ENCODE assay signal across 8 cellular contexts in the genomic region with DNA sequence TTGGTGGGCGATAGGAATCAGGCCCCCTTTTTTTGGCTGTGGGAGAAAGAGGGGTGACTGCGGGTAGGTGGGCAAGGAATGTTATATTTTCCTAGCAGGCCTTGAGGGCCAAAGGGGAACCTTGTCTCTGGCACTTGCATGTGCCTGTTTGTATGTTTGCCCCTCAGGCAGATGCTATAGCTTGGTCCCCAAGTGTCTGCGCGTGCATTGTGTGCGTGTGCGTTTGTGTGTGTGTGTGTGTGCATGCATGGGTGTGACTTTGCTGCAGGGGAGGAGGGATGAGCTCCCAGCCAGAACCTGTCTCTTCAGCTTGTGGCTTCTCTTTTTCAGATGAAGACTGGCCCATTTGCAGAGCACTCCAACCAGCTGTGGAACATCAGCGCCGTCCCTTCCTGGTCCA. TPM values are rescaled to one million over a fixed set of nuclear protein-coding genes. Genes with fewer than 3 reads are reported as not detected.
A peak's percentile ranks its signal among the peaks of the same experiment; 100 is the strongest.
DNase-seq lines count a peak whose midpoint lies in the region; ATAC-seq and TF ChIP-seq lines count a peak whose summit lies in the region.

No MANE protein-coding gene starts in this region.

- no peak for DNase-seq in IMR-90
- no peak for DNase-seq in coronary artery (ENCODE audit: low spot score)
- DNase-seq in C1 segment of cervical spinal cord (lab: John Stamatoyannopoulos, UW), result no peak
- no peak for DNase-seq in foreskin keratinocyte
- DNase-seq in activated CD4-positive, alpha-beta T cell treated with anti-CD3 and anti-CD28 coated beads, Interleukin-2, amount 50 U/mL, for 48 hours, result no peak

- no peaks in the 10 kb centered on the region for H3K36me3 ChIP-seq in ACC112 (ENCODE audit: insufficient read depth, low read length)
- H3K36me3 ChIP-seq in IMR-90 (ENCODE audit: control insufficient read depth, insufficient read depth, low read length), result peaks cover 19% of the 10 kb centered on the region
- H3K36me3 ChIP-seq in neural cell (ENCODE audit: insufficient read depth, low read length), result no peaks in the 10 kb centered on the region

- H3K9ac ChIP-seq in IMR-90 (ENCODE audit: low read depth, low read length) (peak overlapping the region; percentile 69), neural cell (ENCODE audit: low read length) (peak overlapping the region; percentile 96)

- BruUV-seq in IMR-90 (replicated peaks; lab: Mats Ljungman, UMichigan), result no TSS peak

- dilution Hi-C loops in IMR-90 (cut with HindIII; ENCODE audit: low sequenced_read_pairs, unreplicated experiment), result no loop called here

- H2BK15ac ChIP-seq in IMR-90 (ENCODE audit: low read depth, low read length), result peak overlapping the region; percentile 93; the same call in 2 of the 3 replicates

- H3F3A ChIP-seq in neural cell (ENCODE audit: insufficient read depth, low read length, poor library complexity, severe bottlenecking), result no peaks in the 10 kb centered on the region

- H2BK5ac ChIP-seq in IMR-90 (ENCODE audit: low read depth, low read length, poor library complexity, severe bottlenecking), result peak overlapping the region; percentile 99

- H3K79me1 ChIP-seq in IMR-90 (ENCODE audit: low read depth in 1 of 2, low read length in 2 of 2), result peaks cover 5 to 56% of the 10 kb centered on the region in 2 experiments; a peak in 3 of 4 replicates

- H4K20me1 ChIP-seq in IMR-90 (ENCODE audit: insufficient read depth, low read length) (no peaks in the 10 kb centered on the region; the same call in 1 of the 2 replicates), neural cell (ENCODE audit: insufficient read depth) (no peaks in the 10 kb centered on the region)

- TF ChIP-seq POLR2A in IMR-90 (IDR thresholded peaks at IDR 0.05; ENCODE audit: low read depth, low read length), result no peak

- H4K5ac ChIP-seq in IMR-90 (ENCODE audit: low read depth, low read length), result peak overlapping the region; percentile 45

- H3K27me3 ChIP-seq in ACC112 (ENCODE audit: insufficient read depth, low read length) (no peaks in the 10 kb centered on the region), IMR-90 (ENCODE audit: control insufficient read depth, insufficient read depth, low read length) (no peaks in the 10 kb centered on the region), neural cell (ENCODE audit: insufficient read depth, low read depth, low read length) (no peaks in the 10 kb centered on the region), foreskin keratinocyte (no peaks in the 10 kb centered on the region)

- H3K4ac ChIP-seq in IMR-90 (ENCODE audit: low read depth, low read length), result peak overlapping the region; percentile 99

- H3K4me3 ChIP-seq in ACC112 (ENCODE audit: low read depth, low read length), result 0 out of 2 replicates have a peak overlapping the region, but pooled peaks have one; percentile 3
- H3K4me3 ChIP-seq in IMR-90 (ENCODE audit: insufficient read depth, low read depth, low read length), result no peak overlapping the region
- H3K4me3 ChIP-seq in coronary artery, result peak overlapping the region; percentile 61
- no peak overlapping the region for H3K4me3 ChIP-seq in neural cell (ENCODE audit: low read length)

- WGBS in IMR-90 (ENCODE audit: extremely low coverage in 2 of 2, insufficient read length in 1 of 2), 2 experiments, result no CpG with 5 or more reads among the region's 8 CpGs

- CTCF ChIA-PET in IMR-90 (lab: Yijun Ruan, JAX), result interaction anchor here (0.9 to 3.1 kb wide), 9 partner anchors 10 to 482 kb away, joined by 3 to 18 read pairs (median 5); no protein-coding TSS in a partner anchor

- peaks cover 13% of the 10 kb centered on the region for H3K9me1 ChIP-seq in IMR-90 (ENCODE audit: insufficient read depth, low read length)

- H4K8ac ChIP-seq in IMR-90 (ENCODE audit: low read depth in 2 of 2, low read length in 2 of 2), result peak overlapping the region; percentile 89 to 99; a peak in 3 of 4 replicates

- ATAC-seq in IMR-90 (ENCODE audit: low read depth), result no peak
- ATAC-seq in foreskin keratinocyte, result no peak
- no peak for ATAC-seq in HG03439 (IDR thresholded peaks at IDR 0.05; ENCODE audit: unreplicated experiment)

- peak overlapping the region; percentile 79 for H2AK9ac ChIP-seq in IMR-90 (replicated peaks; ENCODE audit: low read depth, low read length, poor library complexity)

- H3K18ac ChIP-seq in IMR-90 (ENCODE audit: low read depth, low read length), result peak overlapping the region; percentile 70

- H3K14ac ChIP-seq in IMR-90 (replicated peaks; ENCODE audit: low read depth, low read length), result peak overlapping the region; percentile 97

- no peak overlapping the region for H2AFZ ChIP-seq in ACC112 (ENCODE audit: low read length, unreplicated experiment)
- H2AFZ ChIP-seq in IMR-90 (replicated peaks; ENCODE audit: low read length, poor library complexity), result no peak overlapping the region
- no peak overlapping the region for H2AFZ ChIP-seq in neural cell (ENCODE audit: low read depth, low read length)

- H3K4me1 ChIP-seq in ACC112 (ENCODE audit: control insufficient read depth, insufficient read depth, low read length, unreplicated experiment) (peaks cover 82% of the 10 kb centered on the region), IMR-90 (ENCODE audit: control insufficient read depth, insufficient read depth, low read length) (peaks cover 68% of the 10 kb centered on the region), foreskin keratinocyte (peaks cover 27% of the 10 kb centered on the region)

- peak overlapping the region; percentile 100 for H4K91ac ChIP-seq in IMR-90 (ENCODE audit: insufficient read depth, low read depth, low read length)

- H3K27ac ChIP-seq in ACC112 (ENCODE audit: low read depth, low read length) (peak overlapping the region; percentile 100), IMR-90 (ENCODE audit: insufficient read depth, low read length) (peak overlapping the region; percentile 98), coronary artery (peak overlapping the region; percentile 91 to 99), neural cell (ENCODE audit: low read length) (peak overlapping the region; percentile 99), foreskin keratinocyte (no peak overlapping the region)

- intact Hi-C loops in IMR-90 (cut with micrococcal nuclease), result loop anchor here (2.0 kb wide), 1 partner anchor 25 kb away; no protein-coding TSS in a partner anchor

- peak overlapping the region; percentile 64 for H3K23ac ChIP-seq in IMR-90 (ENCODE audit: low read depth, low read length)

- H3K9me3 ChIP-seq in IMR-90 (ENCODE audit: control insufficient read depth, insufficient read depth, low read length) (no peaks in the 10 kb centered on the region), neural cell (ENCODE audit: low read length) (no peaks in the 10 kb centered on the region)

- POLR2A ChIA-PET in IMR-90 (lab: Charles Lee; ENCODE audit: unreplicated experiment), result interaction anchor here (1.1 to 1.8 kb wide), 2 partner anchors 32 to 467 kb away, joined by 3 to 12 read pairs; no protein-coding TSS in a partner anchor

- H2AK5ac ChIP-seq in IMR-90 (ENCODE audit: low read depth, low read length), result peak overlapping the region; percentile 91

- peak overlapping the region; percentile 89 for H2BK120ac ChIP-seq in IMR-90 (ENCODE audit: low read depth, low read length)

- H3K56ac ChIP-seq in IMR-90 (ENCODE audit: extremely low read depth, insufficient read depth, low read length), result peak overlapping the region; percentile 64

- TF ChIP-seq EP300 in neural cell (conservative IDR thresholded peaks at IDR 0.05; ENCODE audit: poor library complexity, severe bottlenecking), result no peak

- no peak for TF ChIP-seq CTCF in IMR-90 (conservative IDR thresholded peaks at IDR 0.05; ENCODE audit: low read depth, low read length)
- no peak for TF ChIP-seq CTCF in coronary artery (IDR thresholded peaks at IDR 0.05)
- TF ChIP-seq CTCF in neural cell (IDR thresholded peaks at IDR 0.05; ENCODE audit: poor library complexity, severe bottlenecking), result no peak
- TF ChIP-seq CTCF in foreskin keratinocyte (conservative IDR thresholded peaks at IDR 0.05), result no peak

- no peaks in the 10 kb centered on the region for H3K9me2 ChIP-seq in neural cell (ENCODE audit: insufficient read depth, low read length)

- in situ Hi-C loops in IMR-90 (cut with MboI; ENCODE audit: low sequenced_read_pairs), result no loop called here

- peak overlapping the region; percentile 84 for H2BK20ac ChIP-seq in IMR-90 (ENCODE audit: low read depth, low read length)

- TF ChIP-seq RAD21 in IMR-90 (IDR thresholded peaks at IDR 0.05; ENCODE audit: low read length), result no peak
- no peak for TF ChIP-seq RAD21 in neural cell (conservative IDR thresholded peaks at IDR 0.05)

- peak overlapping the region; percentile 47 for H3K4me2 ChIP-seq in IMR-90 (ENCODE audit: low read depth, low read length)
- H3K4me2 ChIP-seq in neural cell (ENCODE audit: low read length), result no peak overlapping the region

- H3K79me2 ChIP-seq in ACC112 (ENCODE audit: control insufficient read depth, insufficient read depth, low read length, unreplicated experiment) (peaks cover 11% of the 10 kb centered on the region), neural cell (replicated peaks; ENCODE audit: insufficient read depth, low read length) (no peaks in the 10 kb centered on the region)

TF ChIP-seq in IMR-90, 13 proteins besides CTCF, POLR2A, EP300 and RAD21 (continues in another document):
- no peak for TF ChIP-seq MXI1 (IDR thresholded peaks at IDR 0.05; ENCODE audit: borderline replicate concordance, low read depth, low read length)

TF ChIP-seq in neural cell, 6 proteins besides CTCF, POLR2A, EP300 and RAD21 (continues in another document):
- TF ChIP-seq SMC3 (conservative IDR thresholded peaks at IDR 0.05; ENCODE audit: poor library complexity), result no peak
- TF ChIP-seq POLR2AphosphoS5 (IDR thresholded peaks at IDR 0.05), result no peak

RNA-seq across cellular contexts. Expression of a gene that starts 30.9 kb away (rescaled TPM):
- total RNA-seq in IMR-90 (2012; rRNA removed), result 93.6 and 124 TPM in 2 replicates
- polyA plus RNA-seq in IMR-90 (2012; rRNA removed), result 141 and 149 TPM in 2 replicates
- 88.4 and 129 TPM in 2 replicates for polyA plus RNA-seq in IMR-90 (2012; cell fraction: cytosol; rRNA removed)
- 78.9 and 134 TPM in 2 replicates for polyA plus RNA-seq in IMR-90 (2012; cell fraction: nucleus; rRNA removed; ENCODE audit: low replicate concordance)
- polyA plus RNA-seq in neural cell, result 50.5 and 62.8 TPM in 2 replicates
- polyA minus RNA-seq in neural cell, result 74.4 and 77.9 TPM in 2 replicates
- total RNA-seq in foreskin keratinocyte, result 106 and 109 TPM in 2 replicates
- polyA plus RNA-seq in foreskin keratinocyte, result 119 and 126 TPM in 2 replicates

RNA-seq across cellular contexts. Expression of a gene that starts 31.5 kb away (rescaled TPM):
- total RNA-seq in IMR-90 (2012; rRNA removed), result 18.8 and 19.7 TPM in 2 replicates
- 41.6 and 44.2 TPM in 2 replicates for polyA plus RNA-seq in IMR-90 (2012; rRNA removed)
- polyA plus RNA-seq in IMR-90 (2012; cell fraction: cytosol; rRNA removed), result 27.4 and 55.2 TPM in 2 replicates
- 55.4 and 116 TPM in 2 replicates for polyA plus RNA-seq in IMR-90 (2012; cell fraction: nucleus; rRNA removed; ENCODE audit: low replicate concordance)
- polyA plus RNA-seq in neural cell, result 14.3 and 21.2 TPM in 2 replicates
- polyA minus RNA-seq in neural cell, result 17.5 and 19.3 TPM in 2 replicates
- total RNA-seq in foreskin keratinocyte, result 9.0 and 9.6 TPM in 2 replicates
- polyA plus RNA-seq in foreskin keratinocyte, result 10.1 and 10.9 TPM in 2 replicates

RNA-seq across cellular contexts. Expression of a gene that starts 35.9 kb away (rescaled TPM):
- total RNA-seq in IMR-90 (2012; rRNA removed) (12.5 and 14.4 TPM in 2 replicates), foreskin keratinocyte (10.7 and 11.6 TPM in 2 replicates)
- polyA plus RNA-seq in IMR-90 (2012; rRNA removed) (13.4 and 21.0 TPM in 2 replicates), neural cell (20.8 and 30.5 TPM in 2 replicates), foreskin keratinocyte (12.8 and 13.8 TPM in 2 replicates)
- 12.4 and 35.8 TPM in 2 replicates for polyA plus RNA-seq in IMR-90 (2012; cell fraction: cytosol; rRNA removed)
- polyA plus RNA-seq in IMR-90 (2012; cell fraction: nucleus; rRNA removed; ENCODE audit: low replicate concordance), result 13.1 and 28.4 TPM in 2 replicates
- 28.4 and 41.1 TPM in 2 replicates for polyA minus RNA-seq in neural cell

Comparison
In these comparisons a context has a peak if more than half of its experiments do, and no peak if none do; other contexts are left out.
1. H3K4me3 ChIP-seq: peak in ACC112 (single experiment) and coronary artery (single experiment); none in IMR-90 (single experiment) and neural cell (single experiment).